Comparison of ENCODE assay signal across 11 cellular contexts in genomic region chr12:39905152-39905551, GRCh38.
A peak's percentile ranks its signal among the peaks of the same experiment; 100 is the strongest.
DNase-seq lines count a peak whose midpoint lies in the region; TF ChIP-seq lines count a peak whose summit lies in the region.
"Had no signal": no experiment of that assay in that cellular context is flagged by ENCODE, and none has a peak within 500 bp of the region (broad histone marks: within the 10 kb centered on the region; RNA-seq: fewer than 3 reads in every experiment).

No MANE protein-coding gene starts in this region.

- H3F3A ChIP-seq in SK-N-SH (replicated peaks; ENCODE audit: insufficient read depth) (no peaks in the 10 kb centered on the region), neural progenitor cell (ENCODE audit: low read depth) (no peaks in the 10 kb centered on the region)

- H3K4me1 Mint-ChIP-seq in neural progenitor cell: peaks cover 13% of the 10 kb centered on the region
- H3K4me1 Mint-ChIP-seq: activated naive CD8-positive, alpha-beta T cell treated with anti-CD3 and anti-CD28 coated beads, Interleukin-2, amount 10 ng/mL, durations not matched to agents 7 days and 5 days had no signal

- no peaks in the 10 kb centered on the region for H3K27me3 Mint-ChIP-seq in neural progenitor cell (ENCODE audit: insufficient read depth, low read depth)
- H3K27me3 Mint-ChIP-seq: activated naive CD8-positive, alpha-beta T cell treated with anti-CD3 and anti-CD28 coated beads, Interleukin-2, amount 10 ng/mL, durations not matched to agents 7 days and 5 days had no signal

- TF ChIP-seq RAD21 in SK-N-SH (IDR thresholded peaks at IDR 0.05; ENCODE audit: low read length): peak; percentile 33

- TF ChIP-seq POLR2A in esophagus squamous epithelium (IDR thresholded peaks at IDR 0.05): no peak

- 0 out of 4 replicates have a peak, but pooled peaks of 1 of the 2 experiments have one; percentile 40 for TF ChIP-seq EP300 in SK-N-SH (IDR thresholded peaks at IDR 0.05; ENCODE audit: borderline replicate concordance in 1 of 2, low read depth in 1 of 2, low read length in 1 of 2)

- H3K9me3 ChIP-seq in SK-N-SH (no peaks in the 10 kb centered on the region), neural progenitor cell (ENCODE audit: low read depth) (no peaks in the 10 kb centered on the region), esophagus squamous epithelium (no peaks in the 10 kb centered on the region)

- H3K4me3 ChIP-seq in SK-N-SH (ENCODE audit: low read depth in 2 of 2, low read length in 1 of 2): no peak overlapping the region
- H3K4me3 ChIP-seq in fibroblast of the aortic adventitia (ENCODE audit: low read depth, low read length): no peak overlapping the region
- no peak overlapping the region for H3K4me3 ChIP-seq in neural progenitor cell
- no peak overlapping the region for H3K4me3 ChIP-seq in esophagus squamous epithelium

- intact Hi-C loops in esophagus squamous epithelium (cut with DNase I): no loop called here

- H3K27me3 ChIP-seq in SK-N-SH (ENCODE audit: insufficient read depth): no peaks in the 10 kb centered on the region
- H3K27me3 ChIP-seq in neural progenitor cell: no peaks in the 10 kb centered on the region
- no peaks in the 10 kb centered on the region for H3K27me3 ChIP-seq in esophagus squamous epithelium

- H3K36me3 Mint-ChIP-seq in neural progenitor cell: no peaks in the 10 kb centered on the region
- H3K36me3 Mint-ChIP-seq: activated naive CD8-positive, alpha-beta T cell treated with anti-CD3 and anti-CD28 coated beads, Interleukin-2, amount 10 ng/mL, durations not matched to agents 7 days and 5 days had no signal

- H3K27ac ChIP-seq in SK-N-SH (ENCODE audit: low read depth in 2 of 2, low read length in 1 of 2) (peak overlapping the region in 1 of 2 experiments; percentile 71; a peak in 2 of 4 replicates), neural progenitor cell (no peak overlapping the region), esophagus squamous epithelium (peak overlapping the region in 1 of 4 donors; percentile 1)

- H4K20me1 ChIP-seq in SK-N-SH (ENCODE audit: insufficient read depth) (no peaks in the 10 kb centered on the region), neural progenitor cell (ENCODE audit: low read depth) (no peaks in the 10 kb centered on the region)

- H2AFZ ChIP-seq in SK-N-SH (ENCODE audit: low read depth) (no peak overlapping the region), neural progenitor cell (replicated peaks) (no peak overlapping the region)

- DNase-seq in AG08396 (ENCODE audit: low spot score) (peak; percentile 13), SK-N-SH (peak; percentile 49), fibroblast of the aortic adventitia (ENCODE audit: low read depth) (peak; percentile 73), neural progenitor cell (ENCODE audit: low spot score) (no peak), DMS79 treated with DMSO at 0.1 percent for 48 hours (lab: John Stamatoyannopoulos, UW) (no peak), esophagus squamous epithelium (lab: John Stamatoyannopoulos, UW) (no peak)
- no peak for DNase-seq in effector CD8-positive, alpha-beta T cell (lab: John Stamatoyannopoulos, UW)
- DNase-seq in stimulated activated naive CD4-positive, alpha-beta T cell treated with Interleukin-2 at 50 U/mL for 16 hours (lab: John Stamatoyannopoulos, UW): no peak
- DNase-seq: ACHN; activated CD4-positive, alpha-beta T cell treated with anti-CD3 and anti-CD28 coated beads for 48 hours; activated naive CD8-positive, alpha-beta T cell treated with anti-CD3 and anti-CD28 coated beads, Interleukin-2, amount 10 ng/mL, durations not matched to agents 7 days and 5 days had no signal

- POLR2A ChIA-PET in SK-N-SH (lab: Yijun Ruan, JAX): no interaction called here

- no peak overlapping the region for H3K4me3 Mint-ChIP-seq in neural progenitor cell
- H3K4me3 Mint-ChIP-seq: activated naive CD8-positive, alpha-beta T cell treated with anti-CD3 and anti-CD28 coated beads, Interleukin-2, amount 10 ng/mL, durations not matched to agents 7 days and 5 days had no signal

- H3K4me2 ChIP-seq in SK-N-SH: no peak overlapping the region
- no peak overlapping the region for H3K4me2 ChIP-seq in neural progenitor cell

- 50% methylated on average over 1 of the region's 1 CpG for WGBS in SK-N-SH (ENCODE audit: low lambda C conversion rate)
- WGBS in esophagus squamous epithelium, 2 donors: 29 to 53% methylated on average over 1 of the region's 1 CpG

- peak overlapping the region; percentile 64 for H3K27ac Mint-ChIP-seq in neural progenitor cell
- H3K27ac Mint-ChIP-seq: activated naive CD8-positive, alpha-beta T cell treated with anti-CD3 and anti-CD28 coated beads, Interleukin-2, amount 10 ng/mL, durations not matched to agents 7 days and 5 days had no signal

- CTCF ChIA-PET in SK-N-SH (lab: Yijun Ruan, JAX): interaction anchor here (0.6 to 2.2 kb wide), 3 partner anchors 8 to 143 kb away, joined by 3 to 6 read pairs (median 3); no protein-coding TSS in a partner anchor

- TF ChIP-seq CTCF in SK-N-SH (IDR thresholded peaks at IDR 0.05): no peak
- no peak for TF ChIP-seq CTCF in fibroblast of the aortic adventitia (IDR thresholded peaks at IDR 0.05; ENCODE audit: insufficient read depth, low read length)
- no peak for TF ChIP-seq CTCF in neural progenitor cell (IDR thresholded peaks at IDR 0.05)
- TF ChIP-seq CTCF in esophagus squamous epithelium (IDR thresholded peaks at IDR 0.05): no peak

- H3K9ac ChIP-seq in SK-N-SH (no peak overlapping the region), neural progenitor cell (no peak overlapping the region)

- no peaks in the 10 kb centered on the region for H3K9me2 ChIP-seq in SK-N-SH

- H3K4me1 ChIP-seq in SK-N-SH (ENCODE audit: control insufficient read depth in 1 of 2, insufficient read depth in 2 of 2, low read depth in 1 of 2, low read length in 1 of 2) (peaks cover 0 to 4% of the 10 kb centered on the region in 2 experiments; a peak in 2 of 4 replicates), neural progenitor cell (no peaks in the 10 kb centered on the region), esophagus squamous epithelium (peaks cover 0 to 19% (median 6%) of the 10 kb centered on the region in 3 donors)

- H3K79me2 ChIP-seq in SK-N-SH (ENCODE audit: insufficient read depth): no peaks in the 10 kb centered on the region
- no peaks in the 10 kb centered on the region for H3K79me2 ChIP-seq in neural progenitor cell (ENCODE audit: low read depth)

- no peaks in the 10 kb centered on the region for H3K9me3 Mint-ChIP-seq in neural progenitor cell
- H3K9me3 Mint-ChIP-seq: activated naive CD8-positive, alpha-beta T cell treated with anti-CD3 and anti-CD28 coated beads, Interleukin-2, amount 10 ng/mL, durations not matched to agents 7 days and 5 days had no signal

- H3K36me3 ChIP-seq in SK-N-SH (replicated peaks in 1 of 2; ENCODE audit: control insufficient read depth in 1 of 2, insufficient read depth in 2 of 2, low read length in 1 of 2): no peaks in the 10 kb centered on the region
- no peaks in the 10 kb centered on the region for H3K36me3 ChIP-seq in neural progenitor cell
- H3K36me3 ChIP-seq in esophagus squamous epithelium: no peaks in the 10 kb centered on the region

TF ChIP-seq in SK-N-SH, 30 proteins besides CTCF, POLR2A, EP300 and RAD21:
- TF ChIP-seq RFX5 (IDR thresholded peaks at IDR 0.05; ENCODE audit: low read length) (peak; percentile 30; the same call in 1 of the 2 replicates), ZBTB33 (IDR thresholded peaks at IDR 0.05; ENCODE audit: borderline replicate concordance, low read depth) (no peak), RCOR1 (IDR thresholded peaks at IDR 0.05; ENCODE audit: low read length) (0 out of 2 replicates have a peak, but pooled peaks have one; percentile 42), GATA2 (CRISPR knock-in tag; IDR thresholded peaks at IDR 0.05) (peak; percentile 94), ELF1 (IDR thresholded peaks at IDR 0.05) (no peak), SIN3A (IDR thresholded peaks at IDR 0.05; ENCODE audit: borderline replicate concordance, low read depth, low read length) (no peak), IRF3 (IDR thresholded peaks at IDR 0.05; ENCODE audit: low read depth, low read length) (no peak), NRF1 (IDR thresholded peaks at IDR 0.05; ENCODE audit: low read depth, low read length) (no peak), MXI1 (IDR thresholded peaks at IDR 0.05; ENCODE audit: low read depth, low read length) (peak; percentile 42; the same call in 1 of the 2 replicates), USF2 (IDR thresholded peaks at IDR 0.05; ENCODE audit: borderline replicate concordance, low read depth, low read length) (no peak), TEAD4 (IDR thresholded peaks at IDR 0.05; ENCODE audit: borderline replicate concordance, insufficient read depth) (no peak)

Comparison
In these comparisons a context has a peak if more than half of its experiments do, and no peak if none do; other contexts are left out.
1. DNase-seq: peak in AG08396 (single experiment), SK-N-SH (single experiment) and fibroblast of the aortic adventitia (single experiment); none in neural progenitor cell (single experiment), effector CD8-positive, alpha-beta T cell (single experiment), stimulated activated naive CD4-positive, alpha-beta T cell treated with Interleukin-2 at 50 U/mL for 16 hours (single experiment), DMS79 treated with DMSO at 0.1 percent for 48 hours (single experiment) and esophagus squamous epithelium (single experiment).